8 cellular contexts compared by ENCODE assay signal in genomic region chr6:26156850-26157149, GRCh38.
DNase-seq lines count a peak whose midpoint lies in the region; ATAC-seq, FAIRE-seq and TF ChIP-seq lines count a peak whose summit lies in the region.

No MANE protein-coding gene starts in this region.

- H3K4me1 ChIP-seq in HUES6 (ENCODE audit: control insufficient read depth, insufficient read depth, low read length) (peaks cover 7% of the 10 kb centered on the region), vagina (peaks cover 28% of the 10 kb centered on the region)

- H3K9me3 Mint-ChIP-seq in memory B cell: no peaks in the 10 kb centered on the region

- peaks cover 24% of the 10 kb centered on the region for H3K4me1 Mint-ChIP-seq in memory B cell

- H3K27ac Mint-ChIP-seq in memory B cell: peak overlapping the region; percentile 99

- TF ChIP-seq CTCF in C4-2B (conservative IDR thresholded peaks at IDR 0.05): no peak
- no peak for TF ChIP-seq CTCF in bronchial epithelial cell (IDR thresholded peaks at IDR 0.05; ENCODE audit: insufficient read depth, low read length, severe bottlenecking)
- TF ChIP-seq CTCF in vagina (IDR thresholded peaks at IDR 0.05): no peak

- no peaks in the 10 kb centered on the region for H3K27me3 ChIP-seq in HUES6 (ENCODE audit: control insufficient read depth, insufficient read depth, low read length)
- no peaks in the 10 kb centered on the region for H3K27me3 ChIP-seq in bronchial epithelial cell (ENCODE audit: control insufficient read depth, insufficient read depth, low read length)
- H3K27me3 ChIP-seq in vagina: no peaks in the 10 kb centered on the region

- TF ChIP-seq POLR2A in vagina (IDR thresholded peaks at IDR 0.05): peak in 1 of 2 donors; percentile 31

- H3K36me3 ChIP-seq in HUES6 (ENCODE audit: control insufficient read depth, insufficient read depth, low read length) (no peaks in the 10 kb centered on the region), bronchial epithelial cell (ENCODE audit: control insufficient read depth, insufficient read depth, low read length) (no peaks in the 10 kb centered on the region), vagina (no peaks in the 10 kb centered on the region)

- H3K9me3 ChIP-seq in HUES6 (ENCODE audit: control insufficient read depth, insufficient read depth, low read depth, low read length) (no peaks in the 10 kb centered on the region), vagina (no peaks in the 10 kb centered on the region)

- peak overlapping the region; percentile 96 for H3K4me3 Mint-ChIP-seq in memory B cell

- peak; percentile 3 for ATAC-seq in memory B cell (ENCODE audit: low read depth)

- intact Hi-C loops in vagina (cut with DNase I): loop anchor here (1.0 to 10.0 kb wide), 3 partner anchors 16 to 52 kb away; a partner anchor contains a TSS

- no peak for DNase-seq in bronchial epithelial cell (ENCODE audit: low read depth)
- no peak for DNase-seq in memory B cell (ENCODE audit: low spot score in 2 of 2)
- no peak for DNase-seq in vagina (ENCODE audit: extremely low spot score in 2 of 2)
- DNase-seq in effector CD4-positive, alpha-beta T cell: no peak
- DNase-seq in iPS-NIHi7 (ENCODE audit: extremely low spot score): no peak
- no peak for DNase-seq in NCI-H2107 treated with DMSO at 0.1 percent for 48 hours (lab: John Stamatoyannopoulos, UW; ENCODE audit: unreplicated experiment)

- peak overlapping the region; percentile 98 for H3K9ac ChIP-seq in HUES6 (ENCODE audit: low read length)

- H3K4me3 ChIP-seq in HUES6 (ENCODE audit: low read depth, low read length): peak overlapping the region; percentile 96
- H3K4me3 ChIP-seq in bronchial epithelial cell (ENCODE audit: low read depth, low read length): peak overlapping the region; percentile 76
- peak overlapping the region; percentile 51 to 72 for H3K4me3 ChIP-seq in vagina

- no peaks in the 10 kb centered on the region for H3K27me3 Mint-ChIP-seq in memory B cell

- H3K27ac ChIP-seq in C4-2B (peak overlapping the region; percentile 96), HUES6 (ENCODE audit: low read depth, low read length) (peak overlapping the region; percentile 99), vagina (peak overlapping the region; percentile 88)

- peaks cover 6% of the 10 kb centered on the region for H3K36me3 Mint-ChIP-seq in memory B cell

- FAIRE-seq in bronchial epithelial cell (lab: Jason Lieb, UNC): no peak
